ENCODE assay signal across 19 cellular contexts in the genomic region with DNA sequence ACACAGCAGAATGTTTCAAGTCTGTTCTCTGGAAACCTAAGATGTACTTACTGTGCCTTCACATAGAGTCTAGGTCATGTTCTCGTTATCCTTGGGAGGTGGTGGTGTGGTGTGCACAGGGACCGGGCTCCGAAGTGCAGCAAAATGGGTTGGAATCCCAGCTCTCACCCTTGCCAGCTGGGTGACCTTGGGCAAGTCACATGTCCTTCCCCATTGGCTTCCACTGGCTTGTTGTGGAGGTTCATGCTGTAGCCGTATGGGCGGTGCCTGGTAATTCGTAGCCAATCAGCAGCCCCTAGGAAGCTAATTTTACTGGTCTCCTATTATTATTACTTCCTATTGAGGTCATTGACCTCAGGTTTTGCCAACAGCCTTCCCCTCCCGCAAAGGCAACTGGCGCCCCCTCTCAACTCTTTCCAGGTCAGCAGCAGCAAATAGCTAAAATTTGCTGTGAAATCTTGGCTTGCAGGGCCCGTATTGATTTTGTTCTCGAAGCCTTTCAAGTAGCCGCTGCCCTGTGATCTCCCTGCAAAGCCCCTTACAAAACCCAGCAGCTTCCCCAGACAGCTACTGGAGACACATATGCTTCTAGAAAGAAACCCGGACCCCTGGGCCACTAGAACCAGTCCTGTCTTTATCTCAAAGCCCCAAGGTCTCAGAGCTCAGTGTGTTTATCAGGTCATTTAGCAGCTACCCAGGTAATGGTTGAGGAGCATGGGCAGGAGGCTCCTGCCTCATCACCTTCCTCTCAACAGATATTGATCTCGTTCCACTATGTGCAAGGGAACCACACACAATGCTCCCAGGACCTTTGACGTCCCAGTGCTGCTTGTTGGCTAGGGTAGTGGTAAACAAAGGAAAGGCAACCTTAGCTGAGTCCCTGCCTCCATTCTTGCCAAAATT.
DNase-seq lines count a peak whose midpoint lies in the region; ATAC-seq and TF ChIP-seq lines count a peak whose summit lies in the region.
"Had no signal": no experiment of that assay in that cellular context is flagged by ENCODE, and none has a peak within 500 bp of the region (broad histone marks: within the 10 kb centered on the region; RNA-seq: fewer than 3 reads in every experiment).

No MANE protein-coding gene starts in this region.

- H3K4me3 ChIP-seq in OCI-LY1 (ENCODE audit: low read depth, low read length, poor library complexity, severe bottlenecking) (no peak overlapping the region), neural progenitor cell (no peak overlapping the region)
- H3K4me3 ChIP-seq: ovary, vagina had no signal

- H3K9ac ChIP-seq in OCI-LY1 (ENCODE audit: low read length) (peak overlapping the region; percentile 30; the same call in 1 of the 2 replicates), neural progenitor cell (no peak overlapping the region)

- H3K27ac ChIP-seq in OCI-LY1 (ENCODE audit: low read depth, low read length, poor library complexity, severe bottlenecking) (peak overlapping the region; percentile 88), neural progenitor cell (no peak overlapping the region)
- H3K27ac ChIP-seq: ovary, vagina had no signal

- H3F3A ChIP-seq in OCI-LY1 (ENCODE audit: insufficient read depth, low read length) (no peaks in the 10 kb centered on the region), neural progenitor cell (ENCODE audit: low read depth) (no peaks in the 10 kb centered on the region)

- H3K36me3 Mint-ChIP-seq in dendritic cell treated with granulocyte-macrophage colony-stimulating factor and Interleukin-4, amounts not matched to agents 40 ng/mL and 50 ng/mL, for 4 days (ENCODE audit: low read depth): no peaks in the 10 kb centered on the region
- H3K36me3 Mint-ChIP-seq in neural progenitor cell: no peaks in the 10 kb centered on the region

- peak; percentile 18 for DNase-seq in neural progenitor cell (ENCODE audit: low spot score)
- no peak for DNase-seq in UCSD-AML1 (lab: John Stamatoyannopoulos, UW; ENCODE audit: unreplicated experiment)
- DNase-seq in cerebellar nuclear complex (lab: John Stamatoyannopoulos, UW): no peak
- DNase-seq: activated CD4-positive, CD25-positive, alpha-beta regulatory T cell; Kasumi-1; left ventricle myocardium superior; NCI-H1436; NCI-H2171; NCI-H82; ovary; stimulated activated CD4-positive, alpha-beta T cell treated with anti-CD3 and anti-CD28 coated beads, Interleukin-4, amount 100 ng/mL, for 1 hour had no signal

- H4K20me1 ChIP-seq in OCI-LY1 (ENCODE audit: insufficient read depth, low read length) (no peaks in the 10 kb centered on the region), neural progenitor cell (ENCODE audit: low read depth) (no peaks in the 10 kb centered on the region)

- H3K4me1 Mint-ChIP-seq in dendritic cell treated with granulocyte-macrophage colony-stimulating factor and Interleukin-4, amounts not matched to agents 40 ng/mL and 50 ng/mL, for 4 days (ENCODE audit: low read depth): peaks cover 44% of the 10 kb centered on the region
- H3K4me1 Mint-ChIP-seq in neural progenitor cell: peaks cover 9% of the 10 kb centered on the region

- no peaks in the 10 kb centered on the region for H3K27me3 ChIP-seq in OCI-LY1 (ENCODE audit: insufficient read depth, low read length)
- H3K27me3 ChIP-seq in neural progenitor cell: no peaks in the 10 kb centered on the region
- H3K27me3 ChIP-seq: ovary, vagina had no signal

- H3K9me3 ChIP-seq in OCI-LY1 (ENCODE audit: low read length): 0 out of 2 replicates have a peak, but pooled peaks cover 11% of the 10 kb centered on the region
- no peaks in the 10 kb centered on the region for H3K9me3 ChIP-seq in neural progenitor cell (ENCODE audit: low read depth)
- H3K9me3 ChIP-seq: vagina had no signal

- H3K9me2 ChIP-seq in OCI-LY1 (ENCODE audit: low read depth, low read length): no peaks in the 10 kb centered on the region

- H3K36me3 ChIP-seq in OCI-LY1 (ENCODE audit: insufficient read depth, low read length) (peaks cover 72% of the 10 kb centered on the region), neural progenitor cell (no peaks in the 10 kb centered on the region)
- H3K36me3 ChIP-seq: ovary, vagina had no signal

- TF ChIP-seq CTCF in GM12872 (IDR thresholded peaks at IDR 0.05; ENCODE audit: insufficient read depth, low read depth, low read length): 0 out of 3 replicates have a peak, but pooled peaks have one; percentile 19
- peak; percentile 38; the same call in 1 of the 2 replicates for TF ChIP-seq CTCF in OCI-LY1 (IDR thresholded peaks at IDR 0.05; ENCODE audit: low read length)
- peak; percentile 35 for TF ChIP-seq CTCF in neural progenitor cell (IDR thresholded peaks at IDR 0.05)

- peak overlapping the region; percentile 62 for H3K27ac Mint-ChIP-seq in dendritic cell treated with granulocyte-macrophage colony-stimulating factor and Interleukin-4, amounts not matched to agents 40 ng/mL and 50 ng/mL, for 4 days
- no peak overlapping the region for H3K27ac Mint-ChIP-seq in neural progenitor cell

- H3K4me3 Mint-ChIP-seq in dendritic cell treated with granulocyte-macrophage colony-stimulating factor and Interleukin-4, amounts not matched to agents 40 ng/mL and 50 ng/mL, for 4 days: no peak overlapping the region
- H3K4me3 Mint-ChIP-seq in neural progenitor cell: no peak overlapping the region

- H3K79me2 ChIP-seq in OCI-LY1 (ENCODE audit: insufficient read depth, low read length) (peaks cover 35% of the 10 kb centered on the region; the same call in 1 of the 2 replicates), neural progenitor cell (ENCODE audit: low read depth) (no peaks in the 10 kb centered on the region)

- H3K27me3 Mint-ChIP-seq in dendritic cell treated with granulocyte-macrophage colony-stimulating factor and Interleukin-4, amounts not matched to agents 40 ng/mL and 50 ng/mL, for 4 days: no peaks in the 10 kb centered on the region
- peaks cover 8% of the 10 kb centered on the region for H3K27me3 Mint-ChIP-seq in neural progenitor cell (ENCODE audit: insufficient read depth, low read depth)

- H3K9me3 Mint-ChIP-seq in dendritic cell treated with granulocyte-macrophage colony-stimulating factor and Interleukin-4, amounts not matched to agents 40 ng/mL and 50 ng/mL, for 4 days: peaks cover 18% of the 10 kb centered on the region
- peaks cover 22% of the 10 kb centered on the region for H3K9me3 Mint-ChIP-seq in neural progenitor cell

- H2AFZ ChIP-seq in OCI-LY1 (ENCODE audit: low read length) (no peak overlapping the region), neural progenitor cell (replicated peaks) (no peak overlapping the region)

- ATAC-seq in GM19324 (IDR thresholded peaks at IDR 0.05; ENCODE audit: low FRiP score, unreplicated experiment) (no peak), HG02759 (IDR thresholded peaks at IDR 0.05; ENCODE audit: unreplicated experiment) (no peak)
- ATAC-seq: esophagus mucosa, HCT116, left ventricle myocardium superior had no signal

- intact Hi-C loops in dendritic cell treated with granulocyte-macrophage colony-stimulating factor and Interleukin-4, amounts not matched to agents 40 ng/mL and 50 ng/mL, for 4 days (cut with micrococcal nuclease): no loop called here

- H3K4me2 ChIP-seq in OCI-LY1 (ENCODE audit: low read length) (peak overlapping the region; percentile 26; the same call in 1 of the 2 replicates), neural progenitor cell (no peak overlapping the region)

- H3K4me1 ChIP-seq in OCI-LY1 (ENCODE audit: insufficient read depth, low read length, severe bottlenecking) (peaks cover 35% of the 10 kb centered on the region), neural progenitor cell (peaks cover 9% of the 10 kb centered on the region)
